ENCODE assay signal across 27 cellular contexts in genomic region chr9:88739373-88739772, GRCh38.
"Had no signal": no experiment of that assay in that cellular context is flagged by ENCODE, and none has a peak within 500 bp of the region (broad histone marks: within the 10 kb centered on the region; RNA-seq: fewer than 3 reads in every experiment).

No MANE protein-coding gene starts in this region.

- ATAC-seq: activated CD8-positive, alpha-beta T cell treated with anti-CD3 and anti-CD28 coated beads, Interleukin-2, amount 10 ng/mL, durations not matched to agents 7 days and 5 days; WTC11 had no signal

- H3K4me3 ChIP-seq: ascending aorta, body of pancreas, Peyer's patch, SJSA1 had no signal

- H3K4me1 Mint-ChIP-seq: activated naive CD4-positive, alpha-beta T cell treated with anti-CD3 and anti-CD28 coated beads, Interleukin-2, amount 50 U/mL, for 24 hours had no signal

- H3K4me3 Mint-ChIP-seq: activated CD8-positive, alpha-beta T cell treated with anti-CD3 and anti-CD28 coated beads, Interleukin-2, amount 10 ng/mL, durations not matched to agents 7 days and 5 days; activated naive CD4-positive, alpha-beta T cell treated with anti-CD3 and anti-CD28 coated beads, Interleukin-2, amount 50 U/mL, for 24 hours; T-helper 1 cell treated with Interleukin-12 subunit alpha and Interleukin-12 subunit beta and Interleukin-4 antibody, amounts not matched to agents 30 μg/mL and 1 μg/mL, for 36 hours; WTC11 had no signal

- H3K27ac Mint-ChIP-seq: activated CD8-positive, alpha-beta T cell treated with anti-CD3 and anti-CD28 coated beads, Interleukin-2, amount 10 ng/mL, durations not matched to agents 7 days and 5 days; activated naive CD4-positive, alpha-beta T cell treated with anti-CD3 and anti-CD28 coated beads, Interleukin-2, amount 50 U/mL, for 24 hours; T-helper 1 cell treated with Interleukin-12 subunit alpha and Interleukin-12 subunit beta and Interleukin-4 antibody, amounts not matched to agents 30 μg/mL and 1 μg/mL, for 36 hours; WTC11 had no signal

- H3K4me1 ChIP-seq: ascending aorta, body of pancreas, Peyer's patch had no signal

- H3K36me3 ChIP-seq: ascending aorta, Peyer's patch, SJSA1 had no signal

- H3K9me3 ChIP-seq: body of pancreas, Peyer's patch, SJSA1 had no signal

- H3K27me3 ChIP-seq: ascending aorta, body of pancreas, Peyer's patch, SJSA1 had no signal

- H3K36me3 Mint-ChIP-seq: activated naive CD4-positive, alpha-beta T cell treated with anti-CD3 and anti-CD28 coated beads, Interleukin-2, amount 50 U/mL, for 24 hours had no signal

- H3K9me3 Mint-ChIP-seq: activated naive CD4-positive, alpha-beta T cell treated with anti-CD3 and anti-CD28 coated beads, Interleukin-2, amount 50 U/mL, for 24 hours; T-helper 1 cell treated with Interleukin-12 subunit alpha and Interleukin-12 subunit beta and Interleukin-4 antibody, amounts not matched to agents 30 μg/mL and 1 μg/mL, for 36 hours had no signal

- H3K27ac ChIP-seq: ascending aorta, body of pancreas, Peyer's patch, RWPE1, SJSA1 had no signal

- DNase-seq: activated CD4-positive, alpha-beta T cell treated with anti-CD3 and anti-CD28 coated beads for 48 hours; activated CD4-positive, alpha-beta T cell treated with anti-CD3 and anti-CD28 coated beads, Interleukin-2, amount 50 U/mL, for 4 hours; activated CD4-positive, CD25-positive, alpha-beta regulatory T cell treated with anti-CD3 and anti-CD28 coated beads, Interleukin-2, amount 50 U/mL, for 72 hours; activated CD8-positive, alpha-beta memory T cell treated with anti-CD3 and anti-CD28 coated beads, Interleukin-2, amount 50 U/mL, for 48 hours; activated CD8-positive, alpha-beta T cell treated with anti-CD3 and anti-CD28 coated beads, Interleukin-2, amount 10 ng/mL, durations not matched to agents 7 days and 5 days; activated effector memory CD4-positive, alpha-beta T cell treated with Interleukin-2 at 50 U/mL for 16 hours; activated naive CD4-positive, alpha-beta T cell; activated T-cell treated with anti-CD3 and anti-CD28 coated beads, Interleukin-2, amount 50 U/mL, for 1 hour; body of pancreas; Kasumi-1; KBM-7; NCI-H1105 treated with DMSO at 0.1 percent for 48 hours; NCI-H1436 treated with DMSO at 0.1 percent for 48 hours; NCI-H187; NCI-H2081; NCI-H446; NCI-H524; Peyer's patch; Right ventricle myocardium superior; SW 1271; T-helper 9 cell had no signal
